ENCODE assay signal across 1 cellular context in the genomic region with DNA sequence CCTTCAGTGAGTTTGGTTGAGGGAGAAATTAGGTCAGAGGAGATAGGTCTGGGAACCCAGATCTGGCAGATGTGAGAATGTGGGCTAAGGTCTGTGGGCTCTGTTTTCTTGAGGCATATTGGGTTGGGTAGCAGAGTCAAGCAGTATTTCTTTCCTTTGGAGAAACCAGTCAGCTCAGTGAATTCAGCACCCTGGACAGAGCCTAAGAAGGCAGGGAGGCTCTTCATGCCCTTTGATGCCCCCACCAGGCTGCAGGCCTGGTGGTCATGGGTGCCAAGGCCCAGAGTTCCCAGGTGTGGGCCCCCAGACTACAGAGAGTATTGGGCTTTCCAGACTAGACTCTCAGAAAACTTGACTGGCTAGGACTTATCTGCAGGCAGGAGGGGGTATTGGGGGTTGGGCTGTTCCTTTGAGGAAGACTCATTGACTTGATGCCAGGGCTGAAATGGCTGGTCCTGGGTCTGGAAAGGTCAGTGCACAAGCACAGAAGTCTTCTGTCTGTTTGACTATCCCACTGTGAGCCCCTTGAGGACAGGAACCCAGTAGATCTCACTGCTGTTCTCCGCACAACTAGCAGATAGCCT.
A peak's percentile ranks its signal among the peaks of the same experiment; 100 is the strongest.
TF ChIP-seq lines count a peak whose summit lies in the region.

No MANE protein-coding gene starts in this region.

TF ChIP-seq in K562, 482 proteins besides CTCF, POLR2A, EP300 and RAD21 (continued from another document):
- TF ChIP-seq, protein P1, sequence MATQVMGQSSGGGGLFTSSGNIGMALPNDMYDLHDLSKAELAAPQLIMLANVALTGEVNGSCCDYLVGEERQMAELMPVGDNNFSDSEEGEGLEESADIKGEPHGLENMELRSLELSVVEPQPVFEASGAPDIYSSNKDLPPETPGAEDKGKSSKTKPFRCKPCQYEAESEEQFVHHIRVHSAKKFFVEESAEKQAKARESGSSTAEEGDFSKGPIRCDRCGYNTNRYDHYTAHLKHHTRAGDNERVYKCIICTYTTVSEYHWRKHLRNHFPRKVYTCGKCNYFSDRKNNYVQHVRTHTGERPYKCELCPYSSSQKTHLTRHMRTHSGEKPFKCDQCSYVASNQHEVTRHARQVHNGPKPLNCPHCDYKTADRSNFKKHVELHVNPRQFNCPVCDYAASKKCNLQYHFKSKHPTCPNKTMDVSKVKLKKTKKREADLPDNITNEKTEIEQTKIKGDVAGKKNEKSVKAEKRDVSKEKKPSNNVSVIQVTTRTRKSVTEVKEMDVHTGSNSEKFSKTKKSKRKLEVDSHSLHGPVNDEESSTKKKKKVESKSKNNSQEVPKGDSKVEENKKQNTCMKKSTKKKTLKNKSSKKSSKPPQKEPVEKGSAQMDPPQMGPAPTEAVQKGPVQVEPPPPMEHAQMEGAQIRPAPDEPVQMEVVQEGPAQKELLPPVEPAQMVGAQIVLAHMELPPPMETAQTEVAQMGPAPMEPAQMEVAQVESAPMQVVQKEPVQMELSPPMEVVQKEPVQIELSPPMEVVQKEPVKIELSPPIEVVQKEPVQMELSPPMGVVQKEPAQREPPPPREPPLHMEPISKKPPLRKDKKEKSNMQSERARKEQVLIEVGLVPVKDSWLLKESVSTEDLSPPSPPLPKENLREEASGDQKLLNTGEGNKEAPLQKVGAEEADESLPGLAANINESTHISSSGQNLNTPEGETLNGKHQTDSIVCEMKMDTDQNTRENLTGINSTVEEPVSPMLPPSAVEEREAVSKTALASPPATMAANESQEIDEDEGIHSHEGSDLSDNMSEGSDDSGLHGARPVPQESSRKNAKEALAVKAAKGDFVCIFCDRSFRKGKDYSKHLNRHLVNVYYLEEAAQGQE (CRISPR knock-in tag; IDR thresholded peaks at IDR 0.05; ENCODE audit: low read depth): peak; percentile 95
- TF ChIP-seq ZNF431 (CRISPR knock-in tag; IDR thresholded peaks at IDR 0.05): no peak
- TF ChIP-seq ZNF347 (CRISPR knock-in tag; IDR thresholded peaks at IDR 0.05; ENCODE audit: low read depth): no peak
- no peak for TF ChIP-seq U2AF1 (optimal IDR thresholded peaks at IDR 0.05; ENCODE audit: low read depth, low read length)
- TF ChIP-seq, protein P2, sequence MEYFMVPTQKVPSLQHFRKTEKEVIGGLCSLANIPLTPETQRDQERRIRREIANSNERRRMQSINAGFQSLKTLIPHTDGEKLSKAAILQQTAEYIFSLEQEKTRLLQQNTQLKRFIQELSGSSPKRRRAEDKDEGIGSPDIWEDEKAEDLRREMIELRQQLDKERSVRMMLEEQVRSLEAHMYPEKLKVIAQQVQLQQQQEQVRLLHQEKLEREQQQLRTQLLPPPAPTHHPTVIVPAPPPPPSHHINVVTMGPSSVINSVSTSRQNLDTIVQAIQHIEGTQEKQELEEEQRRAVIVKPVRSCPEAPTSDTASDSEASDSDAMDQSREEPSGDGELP (CRISPR knock-in tag; IDR thresholded peaks at IDR 0.05; ENCODE audit: borderline replicate concordance): no peak
- no peak for TF ChIP-seq NFATC3 (IDR thresholded peaks at IDR 0.05)
- TF ChIP-seq HDAC1 (IDR thresholded peaks at IDR 0.05): no peak
- no peak for TF ChIP-seq ZNF274 (IDR thresholded peaks at IDR 0.05; ENCODE audit: borderline replicate concordance, low read depth, low read length)
- no peak for TF ChIP-seq TCF7L2 (IDR thresholded peaks at IDR 0.05; ENCODE audit: low read depth, low read length)
- no peak for TF ChIP-seq HDAC6 (IDR thresholded peaks at IDR 0.05; ENCODE audit: low read depth, low read length)
- TF ChIP-seq ZZZ3 (IDR thresholded peaks at IDR 0.05): no peak
- TF ChIP-seq MIER1 (IDR thresholded peaks at IDR 0.05; ENCODE audit: low read depth): peak; percentile 92
- no peak for TF ChIP-seq RHOXF2B (CRISPR knock-in tag; conservative IDR thresholded peaks at IDR 0.05)
- TF ChIP-seq, protein P3, sequence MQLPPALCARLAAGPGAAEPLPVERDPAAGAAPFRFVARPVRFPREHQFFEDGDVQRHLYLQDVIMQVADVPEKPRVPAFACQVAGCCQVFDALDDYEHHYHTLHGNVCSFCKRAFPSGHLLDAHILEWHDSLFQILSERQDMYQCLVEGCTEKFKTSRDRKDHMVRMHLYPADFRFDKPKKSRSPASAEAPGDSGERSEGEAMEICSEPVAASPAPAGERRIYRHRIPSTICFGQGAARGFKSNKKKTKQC (CRISPR knock-in tag; IDR thresholded peaks at IDR 0.05): 0 out of 2 replicates have a peak, but pooled peaks have one; percentile 30
- no peak for TF ChIP-seq ZC3H11A (IDR thresholded peaks at IDR 0.05; ENCODE audit: low read depth, low read length)
- no peak for TF ChIP-seq NFYB (IDR thresholded peaks at IDR 0.05; ENCODE audit: extremely low read depth, insufficient read length)
- TF ChIP-seq ZNF175 (CRISPR knock-in tag; IDR thresholded peaks at IDR 0.05; ENCODE audit: low read depth): no peak
- TF ChIP-seq ZNF766 (CRISPR knock-in tag; conservative IDR thresholded peaks at IDR 0.05): peak; percentile 65; the same call in 1 of the 2 replicates
- peak; percentile 96 for TF ChIP-seq EHMT2 (IDR thresholded peaks at IDR 0.05)
- TF ChIP-seq ZNF780A (CRISPR knock-in tag; IDR thresholded peaks at IDR 0.05): no peak
- TF ChIP-seq ELF4 (CRISPR knock-in tag; IDR thresholded peaks at IDR 0.05): no peak
